In genomic region chr10:101467286-101467770, GRCh38 we compare ENCODE assay signal across 8 cellular contexts.
DNase-seq lines count a peak whose midpoint lies in the region; ATAC-seq and TF ChIP-seq lines count a peak whose summit lies in the region.

No MANE protein-coding gene starts in this region.

- H2AFZ ChIP-seq in neuronal stem cell (ENCODE audit: low read length) = no peak overlapping the region

- no peak overlapping the region for H3K9ac ChIP-seq in neuronal stem cell (ENCODE audit: low read depth, low read length, poor library complexity)

- H3K4me2 ChIP-seq in neuronal stem cell (ENCODE audit: insufficient read depth, low read length, poor library complexity, severe bottlenecking) = no peak overlapping the region

- H3K36me3 Mint-ChIP-seq in activated CD4-positive, alpha-beta memory T cell treated with anti-CD3 and anti-CD28 coated beads, Interleukin-2, amount 10 ng/mL, durations not matched to agents 7 days and 5 days (ENCODE audit: low read depth) = no peaks in the 10 kb centered on the region

- POLR2A ChIA-PET in HEK293 (lab: Yijun Ruan, JAX) = interaction anchor here (0.7 to 1.2 kb wide), 3 partner anchors 12 to 217 kb away, joined by 3 to 5 read pairs (median 4); no protein-coding TSS in a partner anchor
- POLR2A ChIA-PET in activated CD4-positive, alpha-beta memory T cell treated with anti-CD3 and anti-CD28 coated beads, Interleukin-2, amount 10 ng/mL, durations not matched to agents 7 days and 5 days (lab: Charles Lee) = interaction anchor here (1.0 kb wide), 2 partner anchors 11 to 21 kb away, joined by 3 read pairs; no protein-coding TSS in a partner anchor

- H3K9me3 Mint-ChIP-seq in activated CD4-positive, alpha-beta memory T cell treated with anti-CD3 and anti-CD28 coated beads, Interleukin-2, amount 10 ng/mL, durations not matched to agents 7 days and 5 days = no peaks in the 10 kb centered on the region

- H4K91ac ChIP-seq in neuronal stem cell (ENCODE audit: low read depth, low read length, poor library complexity) = no peak overlapping the region

- H2BK15ac ChIP-seq in neuronal stem cell (ENCODE audit: low read length) = no peak overlapping the region

- no peak overlapping the region for H3K27ac Mint-ChIP-seq in activated CD4-positive, alpha-beta memory T cell treated with anti-CD3 and anti-CD28 coated beads, Interleukin-2, amount 10 ng/mL, durations not matched to agents 7 days and 5 days

- TF ChIP-seq CTCF in HEK293 (tag by site-specific recombination; IDR thresholded peaks at IDR 0.05) (0 out of 2 replicates have a peak, but pooled peaks have one; percentile 21), fibroblast of the aortic adventitia (IDR thresholded peaks at IDR 0.05; ENCODE audit: insufficient read depth, low read length) (peak; percentile 97)

- no peaks in the 10 kb centered on the region for H3K27me3 Mint-ChIP-seq in activated CD4-positive, alpha-beta memory T cell treated with anti-CD3 and anti-CD28 coated beads, Interleukin-2, amount 10 ng/mL, durations not matched to agents 7 days and 5 days

- H3K27ac ChIP-seq in HEK293 (ENCODE audit: extremely low read depth, low read depth, low read length) (no peak overlapping the region), neuronal stem cell (replicated peaks; ENCODE audit: low read length) (no peak overlapping the region)

- no peak for ATAC-seq in HG02588 (IDR thresholded peaks at IDR 0.05; ENCODE audit: unreplicated experiment)
- no peak for ATAC-seq in HG03378 (IDR thresholded peaks at IDR 0.05; ENCODE audit: unreplicated experiment)

- no peak overlapping the region for H3K14ac ChIP-seq in neuronal stem cell (ENCODE audit: low read length)

- H2AK5ac ChIP-seq in neuronal stem cell (ENCODE audit: low read depth, low read length) = no peak overlapping the region

- peak; percentile 57 for DNase-seq in DMS 273 treated with DMSO at 0.1 percent for 48 hours (lab: John Stamatoyannopoulos, UW)
- peak; percentile 70 for DNase-seq in NCI-H460 (ENCODE audit: extremely low read depth, low read depth)
- DNase-seq in activated CD4-positive, alpha-beta memory T cell treated with anti-CD3 and anti-CD28 coated beads, Interleukin-2, amount 10 ng/mL, durations not matched to agents 7 days and 5 days = peak; percentile 26
- peak; percentile 80 for DNase-seq in fibroblast of the aortic adventitia (ENCODE audit: low read depth)
- peak; percentile 72 for DNase-seq in neuronal stem cell (ENCODE audit: low spot score)

- CTCF ChIA-PET in HEK293 (lab: Yijun Ruan, JAX) = interaction anchor here (0.6 to 4.6 kb wide), 60 partner anchors 10 to 815 kb away, joined by 3 to 63 read pairs (median 4); partner anchors contain the start of gene LBX1
- CTCF ChIA-PET in activated CD4-positive, alpha-beta memory T cell treated with anti-CD3 and anti-CD28 coated beads, Interleukin-2, amount 10 ng/mL, durations not matched to agents 7 days and 5 days (lab: Charles Lee) = interaction anchor here (0.6 to 4.8 kb wide), 39 partner anchors 9 to 935 kb away, joined by 3 to 46 read pairs (median 4); partner anchors contain the start of genes DPCD and POLL

- H3K36me3 ChIP-seq in HEK293 (ENCODE audit: control insufficient read depth in 2 of 2, insufficient read depth in 1 of 2, low read length in 2 of 2) (no peaks in the 10 kb centered on the region), neuronal stem cell (replicated peaks in 1 of 2; ENCODE audit: control insufficient read depth in 2 of 2, insufficient read depth in 2 of 2, low read length in 2 of 2) (no peaks in the 10 kb centered on the region)

- WGBS in neuronal stem cell (ENCODE audit: extremely low coverage in 2 of 2, insufficient read length in 2 of 2, insufficient replicate concordance in 1 of 2), 2 donors = no CpG with 5 or more reads among the region's 3 CpGs

- no peak overlapping the region for H3K4me3 ChIP-seq in HEK293 (ENCODE audit: low read depth, low read length)
- no peak overlapping the region for H3K4me3 ChIP-seq in fibroblast of the aortic adventitia (ENCODE audit: low read depth, low read length)
- H3K4me3 ChIP-seq in neuronal stem cell (ENCODE audit: low read length in 2 of 2) = no peak overlapping the region

- no peak overlapping the region for H2BK5ac ChIP-seq in neuronal stem cell (ENCODE audit: low read length)

- H3K4ac ChIP-seq in neuronal stem cell (ENCODE audit: low read length) = no peak overlapping the region

- H3K4me1 ChIP-seq in HEK293 (ENCODE audit: control insufficient read depth, insufficient read depth, low read length) (peaks cover 15% of the 10 kb centered on the region), neuronal stem cell (ENCODE audit: control insufficient read depth in 2 of 2, insufficient read depth in 1 of 2, low read depth in 1 of 2, low read length in 2 of 2) (peaks cover 9 to 23% of the 10 kb centered on the region in 2 donors)

- H3K4me1 Mint-ChIP-seq in activated CD4-positive, alpha-beta memory T cell treated with anti-CD3 and anti-CD28 coated beads, Interleukin-2, amount 10 ng/mL, durations not matched to agents 7 days and 5 days = peaks cover 4% of the 10 kb centered on the region

- no peak overlapping the region for H2BK120ac ChIP-seq in neuronal stem cell (ENCODE audit: low read depth, low read length)

- no peak overlapping the region for H3K18ac ChIP-seq in neuronal stem cell (ENCODE audit: low read length)

- H3K9me3 ChIP-seq in HEK293 (ENCODE audit: control insufficient read depth, insufficient read depth, low read depth, low read length) (no peaks in the 10 kb centered on the region), neuronal stem cell (replicated peaks in 1 of 2; ENCODE audit: control insufficient read depth in 2 of 2, insufficient read depth in 1 of 2, low read depth in 1 of 2, low read length in 2 of 2) (peaks cover 0 to 5% of the 10 kb centered on the region in 2 donors)

- H2BK12ac ChIP-seq in neuronal stem cell (ENCODE audit: low read length) = no peak overlapping the region

- H3K23ac ChIP-seq in neuronal stem cell (ENCODE audit: low read depth, low read length, poor library complexity) = no peak overlapping the region

- no peak overlapping the region for H3K4me3 Mint-ChIP-seq in activated CD4-positive, alpha-beta memory T cell treated with anti-CD3 and anti-CD28 coated beads, Interleukin-2, amount 10 ng/mL, durations not matched to agents 7 days and 5 days

- H4K8ac ChIP-seq in neuronal stem cell (ENCODE audit: low read depth, low read length) = no peak overlapping the region

- peaks cover 0 to 7% (median 0%) of the 10 kb centered on the region in 3 experiments for H3K27me3 ChIP-seq in neuronal stem cell (ENCODE audit: control insufficient read depth in 3 of 3, insufficient read depth in 3 of 3, low read depth in 1 of 3, low read length in 3 of 3)

- H3K79me1 ChIP-seq in neuronal stem cell (ENCODE audit: low read depth, low read length) = no peaks in the 10 kb centered on the region

TF ChIP-seq in HEK293, 187 proteins besides CTCF, POLR2A, EP300 and RAD21 (continues in another document):
- TF ChIP-seq ZNF362 (tag by site-specific recombination; IDR thresholded peaks at IDR 0.05) = peak; percentile 78; the same call in 1 of the 2 replicates
- TF ChIP-seq SP7 (tag by site-specific recombination; IDR thresholded peaks at IDR 0.05) = peak; percentile 95
- peak; percentile 69 for TF ChIP-seq ZEB2 (tag by site-specific recombination; IDR thresholded peaks at IDR 0.05)
- peak; percentile 60 for TF ChIP-seq KLF17 (tag by site-specific recombination; IDR thresholded peaks at IDR 0.05)
- peak; percentile 65 for TF ChIP-seq TSHZ1 (tag by site-specific recombination; IDR thresholded peaks at IDR 0.05; ENCODE audit: borderline replicate concordance)

Comparison
In these comparisons a context has a peak if more than half of its experiments do, and no peak if none do; other contexts are left out.
1. DNase-seq: peak in every context shown above with its lines; median percentile 80 in fibroblast of the aortic adventitia; 72 in neuronal stem cell; 70 in NCI-H460; 57 in DMS 273 treated with DMSO at 0.1 percent for 48 hours; 26 in activated CD4-positive, alpha-beta memory T cell treated with anti-CD3 and anti-CD28 coated beads, Interleukin-2, amount 10 ng/mL, durations not matched to agents 7 days and 5 days.